ENCODE assay signal across 32 cellular contexts in genomic region chr20:43364001-43364400, GRCh38.
DNase-seq lines count a peak whose midpoint lies in the region; ATAC-seq and TF ChIP-seq lines count a peak whose summit lies in the region.
"Had no signal": no experiment of that assay in that cellular context is flagged by ENCODE, and none has a peak within 500 bp of the region (broad histone marks: within the 10 kb centered on the region; RNA-seq: fewer than 3 reads in every experiment).

No MANE protein-coding gene starts in this region.

- no peaks in the 10 kb centered on the region for H3K4me1 Mint-ChIP-seq in progenitor cell of endocrine pancreas (ENCODE audit: low read depth)
- H3K4me1 Mint-ChIP-seq: B cell; CD14-positive monocyte; CD4-positive, alpha-beta memory T cell; CD4-positive, CD25-positive, alpha-beta regulatory T cell; CD8-positive, alpha-beta memory T cell had no signal

- intact Hi-C loops in posterior vena cava (cut with DNase I) = no loop called here

- H3K36me3 ChIP-seq in RWPE2 (ENCODE audit: low read depth) (no peaks in the 10 kb centered on the region), neuronal stem cell (replicated peaks in 1 of 2; ENCODE audit: control insufficient read depth in 2 of 2, insufficient read depth in 2 of 2, low read length in 2 of 2) (no peaks in the 10 kb centered on the region)
- H3K36me3 ChIP-seq: BE2C; BLaER1; BLaER1 treated with 17β-estradiol and CSF1 and Interleukin-3, amounts not matched to agents 10 nM and 100 nM had no signal

- no peak overlapping the region for H3K4me3 Mint-ChIP-seq in progenitor cell of endocrine pancreas (ENCODE audit: low read depth)
- H3K4me3 Mint-ChIP-seq: B cell; CD14-positive monocyte; CD4-positive, alpha-beta memory T cell; CD4-positive, alpha-beta T cell; CD4-positive, CD25-positive, alpha-beta regulatory T cell; CD8-positive, alpha-beta memory T cell; CD8-positive, alpha-beta T cell had no signal

- H2AK5ac ChIP-seq in neuronal stem cell (ENCODE audit: low read depth, low read length) = peak overlapping the region; percentile 40

- H3K27me3 ChIP-seq in RWPE2 (ENCODE audit: insufficient read depth, poor library complexity, severe bottlenecking) = peaks cover 32% of the 10 kb centered on the region
- H3K27me3 ChIP-seq in neuronal stem cell (ENCODE audit: control insufficient read depth in 3 of 3, insufficient read depth in 3 of 3, low read depth in 1 of 3, low read length in 3 of 3) = peaks cover 0 to 11% (median 0%) of the 10 kb centered on the region in 3 experiments
- H3K27me3 ChIP-seq: BLaER1; BLaER1 treated with 17β-estradiol and CSF1 and Interleukin-3, amounts not matched to agents 10 nM and 100 nM had no signal

- no peaks in the 10 kb centered on the region for H3K36me3 Mint-ChIP-seq in progenitor cell of endocrine pancreas (ENCODE audit: insufficient read depth)
- H3K36me3 Mint-ChIP-seq: CD14-positive monocyte; CD4-positive, alpha-beta memory T cell; CD4-positive, CD25-positive, alpha-beta regulatory T cell; CD8-positive, alpha-beta memory T cell; CD8-positive, alpha-beta T cell had no signal

- peak; percentile 64 for DNase-seq in RWPE2 (ENCODE audit: low spot score)
- no peak for DNase-seq in neuronal stem cell (ENCODE audit: low spot score)
- DNase-seq in posterior vena cava (ENCODE audit: low spot score) = peak; percentile 70
- DNase-seq in progenitor cell of endocrine pancreas (ENCODE audit: low spot score, unreplicated experiment) = no peak
- DNase-seq in kidney tubule cell (ENCODE audit: low spot score) = no peak
- DNase-seq in stimulated activated CD8-positive, alpha-beta memory T cell treated with anti-CD3 and anti-CD28 coated beads, Interleukin-4, amount 100 ng/mL, for 48 hours = no peak
- DNase-seq: 8988T; ACHN; AML-193; BE2C; C1 segment of cervical spinal cord; Caco-2; Calu3; CD4-positive, alpha-beta memory T cell; CD4-positive, alpha-beta T cell; CD4-positive, CD25-positive, alpha-beta regulatory T cell; CD8-positive, alpha-beta memory T cell; CD8-positive, alpha-beta T cell; COR-L47; DMS 273 treated with DMSO at 0.1 percent for 48 hours; DMS153; DMS53; DMS79; DMS79 treated with DMSO at 0.1 percent for 48 hours; DND-41 had no signal

- no peaks in the 10 kb centered on the region for H3K9me3 Mint-ChIP-seq in progenitor cell of endocrine pancreas (ENCODE audit: low read depth)
- H3K9me3 Mint-ChIP-seq: CD4-positive, alpha-beta T cell; CD4-positive, CD25-positive, alpha-beta regulatory T cell; CD8-positive, alpha-beta T cell had no signal

- no peak overlapping the region for H3K9ac ChIP-seq in neuronal stem cell (ENCODE audit: low read depth, low read length, poor library complexity)
- H3K9ac ChIP-seq: BLaER1; BLaER1 treated with 17β-estradiol and CSF1 and Interleukin-3, amounts not matched to agents 10 nM and 100 nM had no signal

- peaks cover 22% of the 10 kb centered on the region for H3K27me3 Mint-ChIP-seq in progenitor cell of endocrine pancreas

- no peak overlapping the region for H3K23ac ChIP-seq in neuronal stem cell (ENCODE audit: low read depth, low read length, poor library complexity)

- H3K9me3 ChIP-seq in RWPE2 (ENCODE audit: severe bottlenecking) (no peaks in the 10 kb centered on the region), neuronal stem cell (replicated peaks in 1 of 2; ENCODE audit: control insufficient read depth in 2 of 2, insufficient read depth in 1 of 2, low read depth in 1 of 2, low read length in 2 of 2) (no peaks in the 10 kb centered on the region)
- H3K9me3 ChIP-seq: A549, BE2C, Caco-2 had no signal

- no peak overlapping the region for H4K91ac ChIP-seq in neuronal stem cell (ENCODE audit: low read depth, low read length, poor library complexity)

- H3K4me3 ChIP-seq in RWPE2 (ENCODE audit: severe bottlenecking) (no peak overlapping the region), neuronal stem cell (ENCODE audit: low read length in 2 of 2) (no peak overlapping the region)
- H3K4me3 ChIP-seq: A549; BLaER1; BLaER1 treated with 17β-estradiol and CSF1 and Interleukin-3, amounts not matched to agents 10 nM and 100 nM had no signal

- H2BK5ac ChIP-seq in neuronal stem cell (ENCODE audit: low read length) = peak overlapping the region; percentile 30

- H3K18ac ChIP-seq in neuronal stem cell (ENCODE audit: low read length) = peak overlapping the region; percentile 42

- H3K4me2 ChIP-seq in neuronal stem cell (ENCODE audit: insufficient read depth, low read length, poor library complexity, severe bottlenecking) = no peak overlapping the region
- H3K4me2 ChIP-seq: A549; BLaER1; BLaER1 treated with 17β-estradiol and CSF1 and Interleukin-3, amounts not matched to agents 10 nM and 100 nM had no signal

- TF ChIP-seq CTCF in RWPE2 (IDR thresholded peaks at IDR 0.05; ENCODE audit: poor library complexity, severe bottlenecking) (no peak), progenitor cell of endocrine pancreas (IDR thresholded peaks at IDR 0.05; ENCODE audit: unreplicated experiment) (no peak)

- H2BK15ac ChIP-seq in neuronal stem cell (ENCODE audit: low read length) = no peak overlapping the region

- H3K4me1 ChIP-seq in RWPE2 (ENCODE audit: insufficient read depth, poor library complexity, severe bottlenecking) = no peaks in the 10 kb centered on the region
- H3K4me1 ChIP-seq in neuronal stem cell (ENCODE audit: control insufficient read depth in 2 of 2, insufficient read depth in 1 of 2, low read depth in 1 of 2, low read length in 2 of 2) = peaks cover 0 to 9% of the 10 kb centered on the region in 2 donors
- H3K4me1 ChIP-seq: A549; BE2C; BLaER1; BLaER1 treated with 17β-estradiol and CSF1 and Interleukin-3, amounts not matched to agents 10 nM and 100 nM; Caco-2 had no signal

- no peak overlapping the region for H2BK120ac ChIP-seq in neuronal stem cell (ENCODE audit: low read depth, low read length)

- H3K27ac ChIP-seq in RWPE2 (ENCODE audit: poor library complexity, severe bottlenecking) (no peak overlapping the region), neuronal stem cell (replicated peaks; ENCODE audit: low read length) (no peak overlapping the region)
- H3K27ac ChIP-seq: 22Rv1; A549; BLaER1; BLaER1 treated with 17β-estradiol and CSF1 and Interleukin-3, amounts not matched to agents 10 nM and 100 nM; C4-2B had no signal

- no peak overlapping the region for H2BK12ac ChIP-seq in neuronal stem cell (ENCODE audit: low read length)

- H2AFZ ChIP-seq in neuronal stem cell (ENCODE audit: low read length) = no peak overlapping the region

- H3K14ac ChIP-seq in neuronal stem cell (ENCODE audit: low read length) = no peak overlapping the region

- ATAC-seq in RWPE2 (ENCODE audit: low read depth) = no peak
- ATAC-seq: CD8-positive, alpha-beta T cell had no signal

- no peak overlapping the region for H4K8ac ChIP-seq in neuronal stem cell (ENCODE audit: low read depth, low read length)

- no CpG with 5 or more reads among the region's 8 CpGs for WGBS in neuronal stem cell (ENCODE audit: extremely low coverage in 2 of 2, insufficient read length in 2 of 2, insufficient replicate concordance in 1 of 2), 2 donors

- no peak overlapping the region for H3K27ac Mint-ChIP-seq in progenitor cell of endocrine pancreas
- H3K27ac Mint-ChIP-seq: B cell; CD14-positive monocyte; CD4-positive, alpha-beta memory T cell; CD4-positive, alpha-beta T cell; CD4-positive, CD25-positive, alpha-beta regulatory T cell; CD8-positive, alpha-beta memory T cell; CD8-positive, alpha-beta T cell had no signal

- no peak overlapping the region for H3K4ac ChIP-seq in neuronal stem cell (ENCODE audit: low read length)

- no peaks in the 10 kb centered on the region for H3K79me1 ChIP-seq in neuronal stem cell (ENCODE audit: low read depth, low read length)

Comparison
In these comparisons a context has a peak if more than half of its experiments do, and no peak if none do; other contexts are left out.
1. DNase-seq: peak in RWPE2 (single experiment) and posterior vena cava (single experiment); none in neuronal stem cell (single experiment), progenitor cell of endocrine pancreas (single experiment), kidney tubule cell (single experiment) and stimulated activated CD8-positive, alpha-beta memory T cell treated with anti-CD3 and anti-CD28 coated beads, Interleukin-4, amount 100 ng/mL, for 48 hours (single experiment).